8 cellular contexts compared by ENCODE assay signal in genomic region chr22:50628543-50629134, GRCh38. TPM values are rescaled to one million over a fixed set of nuclear protein-coding genes. Genes with fewer than 3 reads are reported as not detected.
DNase-seq lines count a peak whose midpoint lies in the region; ATAC-seq, FAIRE-seq and TF ChIP-seq lines count a peak whose summit lies in the region.

No MANE protein-coding gene starts in this region.

- no peaks in the 10 kb centered on the region for H3K36me3 ChIP-seq in brain microvascular endothelial cell (replicated peaks)

- H3K4me1 ChIP-seq in A549: peaks cover 10% of the 10 kb centered on the region; the same call in 2 of the 3 replicates
- peaks cover 23% of the 10 kb centered on the region for H3K4me1 ChIP-seq in mononuclear cell (ENCODE audit: insufficient read depth, low read length)
- H3K4me1 ChIP-seq in foreskin keratinocyte: no peaks in the 10 kb centered on the region

- POLR2A ChIA-PET in A549 (lab: Yijun Ruan, JAX): interaction anchor here (0.6 kb wide), 1 partner anchor 239 kb away, joined by 3 read pairs; no protein-coding TSS in a partner anchor

- TF ChIP-seq EP300 in A549 (IDR thresholded peaks at IDR 0.05): no peak

- no peaks in the 10 kb centered on the region for H3K27me3 ChIP-seq in brain microvascular endothelial cell (replicated peaks)
- H3K27me3 ChIP-seq in mononuclear cell (ENCODE audit: insufficient read depth, low read length): no peaks in the 10 kb centered on the region
- H3K27me3 ChIP-seq in foreskin keratinocyte: no peaks in the 10 kb centered on the region

- TF ChIP-seq RAD21 in A549 (conservative IDR thresholded peaks at IDR 0.05 in 1 of 2, IDR thresholded peaks at IDR 0.05 in 1 of 2): no peak

- in situ Hi-C loops in brain microvascular endothelial cell (cut with HindIII; ENCODE audit: low pct_ligation_motif_present, low sequenced_read_pairs): no loop called here

- peak overlapping the region; percentile 64 to 97 for H3K27ac ChIP-seq in A549
- no peak overlapping the region for H3K27ac ChIP-seq in brain microvascular endothelial cell
- no peak overlapping the region for H3K27ac ChIP-seq in foreskin keratinocyte

- no peak for TF ChIP-seq POLR2A in A549 (IDR thresholded peaks at IDR 0.05; ENCODE audit: low read length)
- no peak for TF ChIP-seq POLR2A in erythroblast (IDR thresholded peaks at IDR 0.05; ENCODE audit: low read length)

- no peak for FAIRE-seq in A549 (lab: Jason Lieb, UNC)

- WGBS in A549 (ENCODE audit: missing lambda C conversion rate): 71% methylated on average over 16 of the region's 16 CpGs

- H3K9me3 ChIP-seq in A549: no peaks in the 10 kb centered on the region
- H3K9me3 ChIP-seq in mononuclear cell (ENCODE audit: low read depth, low read length): no peaks in the 10 kb centered on the region

- H3K4me3 ChIP-seq in A549: peak overlapping the region; percentile 62
- peak overlapping the region; percentile 77 for H3K4me3 ChIP-seq in brain microvascular endothelial cell (ENCODE audit: low read depth, low read length)
- peak overlapping the region; percentile 57 for H3K4me3 ChIP-seq in mononuclear cell (ENCODE audit: low read length)

- ATAC-seq in A549 (no peak; a peak in 1 of 6 replicates), HG03159 (IDR thresholded peaks at IDR 0.05; ENCODE audit: unreplicated experiment) (peak; percentile 9), GM21423 (IDR thresholded peaks at IDR 0.05; ENCODE audit: unreplicated experiment) (no peak), foreskin keratinocyte (no peak), GM21717 (IDR thresholded peaks at IDR 0.05; ENCODE audit: unreplicated experiment) (no peak)

- CTCF ChIA-PET in A549 (lab: Yijun Ruan, JAX): interaction anchor here (1.0 to 1.8 kb wide), 6 partner anchors 10 to 65 kb away, joined by 3 to 11 read pairs (median 4); no protein-coding TSS in a partner anchor

- TF ChIP-seq CTCF in A549 (IDR thresholded peaks at IDR 0.05): no peak
- TF ChIP-seq CTCF in brain microvascular endothelial cell (IDR thresholded peaks at IDR 0.05; ENCODE audit: low read depth, low read length, missing control alignments): no peak
- TF ChIP-seq CTCF in foreskin keratinocyte (conservative IDR thresholded peaks at IDR 0.05): no peak

- peak overlapping the region; percentile 83 for H3K4me2 ChIP-seq in A549

- DNase-seq in A549 (ENCODE audit: low read depth in 1 of 2, low spot score in 1 of 2) (no peak), brain microvascular endothelial cell (no peak), erythroblast (lab: John Stamatoyannopoulos, UW) (no peak), foreskin keratinocyte (no peak)

TF ChIP-seq in A549, 52 proteins besides CTCF, POLR2A, EP300 and RAD21:
- TF ChIP-seq, protein P1, sequence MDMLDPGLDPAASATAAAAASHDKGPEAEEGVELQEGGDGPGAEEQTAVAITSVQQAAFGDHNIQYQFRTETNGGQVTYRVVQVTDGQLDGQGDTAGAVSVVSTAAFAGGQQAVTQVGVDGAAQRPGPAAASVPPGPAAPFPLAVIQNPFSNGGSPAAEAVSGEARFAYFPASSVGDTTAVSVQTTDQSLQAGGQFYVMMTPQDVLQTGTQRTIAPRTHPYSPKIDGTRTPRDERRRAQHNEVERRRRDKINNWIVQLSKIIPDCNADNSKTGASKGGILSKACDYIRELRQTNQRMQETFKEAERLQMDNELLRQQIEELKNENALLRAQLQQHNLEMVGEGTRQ (IDR thresholded peaks at IDR 0.05): no peak
- TF ChIP-seq, protein P2, sequence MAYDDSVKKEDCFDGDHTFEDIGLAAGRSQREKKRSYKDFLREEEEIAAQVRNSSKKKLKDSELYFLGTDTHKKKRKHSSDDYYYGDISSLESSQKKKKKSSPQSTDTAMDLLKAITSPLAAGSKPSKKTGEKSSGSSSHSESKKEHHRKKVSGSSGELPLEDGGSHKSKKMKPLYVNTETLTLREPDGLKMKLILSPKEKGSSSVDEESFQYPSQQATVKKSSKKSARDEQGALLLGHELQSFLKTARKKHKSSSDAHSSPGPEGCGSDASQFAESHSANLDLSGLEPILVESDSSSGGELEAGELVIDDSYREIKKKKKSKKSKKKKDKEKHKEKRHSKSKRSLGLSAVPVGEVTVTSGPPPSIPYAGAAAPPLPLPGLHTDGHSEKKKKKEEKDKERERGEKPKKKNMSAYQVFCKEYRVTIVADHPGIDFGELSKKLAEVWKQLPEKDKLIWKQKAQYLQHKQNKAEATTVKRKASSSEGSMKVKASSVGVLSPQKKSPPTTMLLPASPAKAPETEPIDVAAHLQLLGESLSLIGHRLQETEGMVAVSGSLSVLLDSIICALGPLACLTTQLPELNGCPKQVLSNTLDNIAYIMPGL (CRISPR knock-in tag; IDR thresholded peaks at IDR 0.05; ENCODE audit: borderline replicate concordance): no peak

RNA-seq across cellular contexts. Expression of gene ARSA, which starts 0.7 kb away (rescaled TPM):
- polyA plus RNA-seq in A549 (2011; rRNA removed) (7.7 and 9.1 TPM in 2 replicates), A549 (2017; fragmentation: RNase III; extraction: RNeasy Plus Mini Kit Qiagen cat#74134 plus additional on column Dnase treatment) (15.9 to 22.5 TPM (median 19.5 TPM) in 3 replicates), foreskin keratinocyte (23.5 and 29.2 TPM in 2 replicates)
- polyA plus RNA-seq in A549 (2012; cell fraction: cytosol; rRNA removed): 10.3 and 15.6 TPM in 2 replicates
- polyA plus RNA-seq in A549 (2012; cell fraction: nucleus; rRNA removed): 86.8 and 111 TPM in 2 replicates
- 4.3 and 6.0 TPM in 2 replicates for polyA minus RNA-seq in A549 (2011; rRNA and poly(A)+ RNA removed)
- total RNA-seq in mononuclear cell (21.3 TPM), foreskin keratinocyte (22.7 and 28.8 TPM in 2 replicates)

RNA-seq across cellular contexts. Expression of gene MAPK8IP2, which starts 28.0 kb away (rescaled TPM):
- 0.75 and 0.76 TPM in 2 replicates for polyA plus RNA-seq in A549 (2011; rRNA removed)
- polyA plus RNA-seq in A549 (2012; cell fraction: cytosol; rRNA removed): 0.91 and 1.4 TPM in 2 replicates
- 2.5 and 3.0 TPM in 2 replicates for polyA plus RNA-seq in A549 (2012; cell fraction: nucleus; rRNA removed)
- 2.2 to 3.0 TPM (median 2.8 TPM) in 3 replicates for polyA plus RNA-seq in A549 (2017; fragmentation: RNase III; extraction: RNeasy Plus Mini Kit Qiagen cat#74134 plus additional on column Dnase treatment)
- polyA minus RNA-seq in A549 (2011; rRNA and poly(A)+ RNA removed): 0.74 and 1.3 TPM in 2 replicates
- total RNA-seq in mononuclear cell: 0.10 TPM
- 0.24 and 0.28 TPM in 2 replicates for total RNA-seq in foreskin keratinocyte
- polyA plus RNA-seq in foreskin keratinocyte: 0.30 and 0.31 TPM in 2 replicates

RNA-seq across cellular contexts. Expression of gene SHANK3, which starts 44.0 kb away (rescaled TPM):
- 0.52 and 0.53 TPM in 2 replicates for polyA plus RNA-seq in A549 (2011; rRNA removed)
- polyA plus RNA-seq in A549 (2012; cell fraction: cytosol; rRNA removed): 1.5 and 2.4 TPM in 2 replicates
- 5.4 and 7.4 TPM in 2 replicates for polyA plus RNA-seq in A549 (2012; cell fraction: nucleus; rRNA removed)
- 2.1 to 2.4 TPM (median 2.3 TPM) in 3 replicates for polyA plus RNA-seq in A549 (2017; fragmentation: RNase III; extraction: RNeasy Plus Mini Kit Qiagen cat#74134 plus additional on column Dnase treatment)
- polyA minus RNA-seq in A549 (2011; rRNA and poly(A)+ RNA removed): 0.29 and 0.63 TPM in 2 replicates
- under 0.01 TPM for total RNA-seq in mononuclear cell
- 3.7 and 4.0 TPM in 2 replicates for total RNA-seq in foreskin keratinocyte
- polyA plus RNA-seq in foreskin keratinocyte: 2.2 and 2.6 TPM in 2 replicates

RNA-seq across cellular contexts. Expression of gene CHKB, which starts 46.0 kb away (rescaled TPM):
- polyA plus RNA-seq in A549 (2011; rRNA removed): 16.4 and 22.7 TPM in 2 replicates
- 14.8 and 15.9 TPM in 2 replicates for polyA plus RNA-seq in A549 (2012; cell fraction: cytosol; rRNA removed)
- polyA plus RNA-seq in A549 (2012; cell fraction: nucleus; rRNA removed): 74.0 and 86.8 TPM in 2 replicates
- polyA plus RNA-seq in A549 (2017; fragmentation: RNase III; extraction: RNeasy Plus Mini Kit Qiagen cat#74134 plus additional on column Dnase treatment): 21.0 to 26.1 TPM (median 25.8 TPM) in 3 replicates
- polyA minus RNA-seq in A549 (2011; rRNA and poly(A)+ RNA removed): 6.4 and 7.8 TPM in 2 replicates
- total RNA-seq in mononuclear cell: 40.0 TPM
- 56.2 and 57.3 TPM in 2 replicates for total RNA-seq in foreskin keratinocyte
- polyA plus RNA-seq in foreskin keratinocyte: 59.6 and 60.5 TPM in 2 replicates

RNA-seq across cellular contexts. Expression of gene CPT1B, which starts 50.4 kb away (rescaled TPM):
- 12.1 and 16.5 TPM in 2 replicates for polyA plus RNA-seq in A549 (2011; rRNA removed)
- 15.9 and 16.1 TPM in 2 replicates for polyA plus RNA-seq in A549 (2012; cell fraction: cytosol; rRNA removed)
- polyA plus RNA-seq in A549 (2012; cell fraction: nucleus; rRNA removed): 137 and 142 TPM in 2 replicates
- 21.1 to 27.5 TPM (median 26.5 TPM) in 3 replicates for polyA plus RNA-seq in A549 (2017; fragmentation: RNase III; extraction: RNeasy Plus Mini Kit Qiagen cat#74134 plus additional on column Dnase treatment)
- polyA minus RNA-seq in A549 (2011; rRNA and poly(A)+ RNA removed): 4.6 and 6.1 TPM in 2 replicates
- total RNA-seq in mononuclear cell: 7.2 TPM
- 5.9 and 7.4 TPM in 2 replicates for total RNA-seq in foreskin keratinocyte
- 4.7 and 6.0 TPM in 2 replicates for polyA plus RNA-seq in foreskin keratinocyte

Comparison
In these comparisons a context has a peak if more than half of its experiments do, and no peak if none do; other contexts are left out.
1. H3K27ac ChIP-seq: peak in A549 (2 of 2); none in brain microvascular endothelial cell (single experiment) and foreskin keratinocyte (single experiment).
2. Peak in every context shown above with its lines, with median percentiles within 50 percentile points of each other: H3K4me3 ChIP-seq.